ENCODE assay signal across 8 cellular contexts in the genomic region with DNA sequence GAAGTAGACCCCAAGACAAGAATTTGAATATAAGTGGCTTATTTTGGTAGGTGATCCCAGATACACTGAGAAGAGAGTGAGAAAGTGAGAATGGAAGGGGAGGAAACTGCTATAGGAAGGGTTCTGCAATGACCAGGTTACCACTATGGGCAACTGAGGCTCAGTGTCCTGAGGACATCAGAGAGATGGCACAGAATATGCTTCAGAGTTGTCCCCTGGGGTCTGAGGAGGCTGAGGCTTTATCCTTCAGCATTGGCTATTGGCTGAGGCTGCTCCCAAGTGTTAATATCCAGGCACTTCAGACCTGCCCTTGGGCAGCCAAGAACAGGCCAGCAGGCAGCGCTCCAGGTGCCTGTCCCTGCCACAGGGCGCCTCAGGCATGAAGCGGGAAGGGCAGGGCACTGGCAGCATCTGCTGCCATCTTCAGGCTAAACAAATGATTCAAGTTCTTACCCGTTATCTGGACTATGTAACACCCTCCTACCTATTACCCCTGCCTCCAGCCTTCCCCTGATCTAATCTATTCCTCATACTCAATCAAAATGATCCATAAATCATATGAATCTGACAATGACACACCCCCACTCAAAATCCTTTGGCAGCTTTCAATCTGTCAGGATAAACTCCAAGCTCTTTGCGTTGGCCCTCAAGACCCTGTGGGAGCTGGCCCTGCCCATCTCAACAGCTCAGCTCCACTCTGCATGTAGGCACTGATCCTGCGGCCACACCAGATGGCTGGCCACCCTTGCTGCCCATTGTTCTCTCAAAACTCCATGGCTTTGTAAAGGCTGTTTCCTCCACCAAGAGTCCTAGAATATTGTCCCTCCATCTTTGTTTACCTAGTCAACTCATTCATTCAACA. TPM values are rescaled to one million over a fixed set of nuclear protein-coding genes. Genes with fewer than 3 reads are reported as not detected.
A peak's percentile ranks its signal among the peaks of the same experiment; 100 is the strongest.
DNase-seq lines count a peak whose midpoint lies in the region; ATAC-seq and TF ChIP-seq lines count a peak whose summit lies in the region.

No MANE protein-coding gene starts in this region.

- CTCF ChIA-PET in activated CD8-positive, alpha-beta T cell treated with anti-CD3 and anti-CD28 coated beads for 36 hours (lab: Charles Lee) = interaction anchor here (1.7 kb wide), 1 partner anchor 12 kb away, joined by 3 read pairs; no protein-coding TSS in a partner anchor

- no peak overlapping the region for H3K4me3 Mint-ChIP-seq in activated CD8-positive, alpha-beta T cell treated with anti-CD3 and anti-CD28 coated beads for 36 hours

- peaks cover 2% of the 10 kb centered on the region for H3K36me3 Mint-ChIP-seq in activated CD8-positive, alpha-beta T cell treated with anti-CD3 and anti-CD28 coated beads for 36 hours (ENCODE audit: low read depth)

- peak; percentile 30 for TF ChIP-seq CTCF in AG09309 (IDR thresholded peaks at IDR 0.05; ENCODE audit: control insufficient read depth, insufficient read depth, low read depth, low read length, missing control alignments)
- no peak for TF ChIP-seq CTCF in activated CD8-positive, alpha-beta T cell treated with anti-CD3 and anti-CD28 coated beads for 36 hours (IDR thresholded peaks at IDR 0.05)

- intact Hi-C loops in activated CD8-positive, alpha-beta T cell treated with anti-CD3 and anti-CD28 coated beads for 36 hours (cut with micrococcal nuclease) = no loop called here

- peaks cover 4% of the 10 kb centered on the region for H3K9me3 Mint-ChIP-seq in activated CD8-positive, alpha-beta T cell treated with anti-CD3 and anti-CD28 coated beads for 36 hours

- H3K4me3 ChIP-seq in AG09309 (ENCODE audit: control insufficient read depth, low read depth, low read length) = no peak overlapping the region

- no peak overlapping the region for H3K27ac Mint-ChIP-seq in activated CD8-positive, alpha-beta T cell treated with anti-CD3 and anti-CD28 coated beads for 36 hours

- peaks cover 9% of the 10 kb centered on the region for H3K27me3 Mint-ChIP-seq in activated CD8-positive, alpha-beta T cell treated with anti-CD3 and anti-CD28 coated beads for 36 hours

- DNase-seq in AG09309 (ENCODE audit: low read depth) (no peak), HS-27A (ENCODE audit: low read depth) (peak; percentile 11), SHP77 treated with DMSO at 0.1 percent for 48 hours (lab: John Stamatoyannopoulos, UW) (peak; percentile 52), iPS-NIHi7 (ENCODE audit: extremely low spot score) (peak; percentile 21), NCI-H2081 treated with DMSO at 0.1 percent for 48 hours (lab: John Stamatoyannopoulos, UW) (no peak), amniotic stem cell (lab: John Stamatoyannopoulos, UW) (no peak)
- no peak for DNase-seq in activated CD8-positive, alpha-beta T cell treated with anti-CD3 and anti-CD28 coated beads for 36 hours

- no peaks in the 10 kb centered on the region for H3K4me1 Mint-ChIP-seq in activated CD8-positive, alpha-beta T cell treated with anti-CD3 and anti-CD28 coated beads for 36 hours (ENCODE audit: low read depth)

- POLR2A ChIA-PET in activated CD8-positive, alpha-beta T cell treated with anti-CD3 and anti-CD28 coated beads for 36 hours (lab: Charles Lee) = no interaction called here

- ATAC-seq in activated CD8-positive, alpha-beta T cell treated with anti-CD3 and anti-CD28 coated beads for 36 hours = no peak
- ATAC-seq in HG03342 (IDR thresholded peaks at IDR 0.05; ENCODE audit: unreplicated experiment) = no peak

RNA-seq across cellular contexts. Expression of a gene that starts 42.4 kb away (rescaled TPM):
- total RNA-seq in activated CD8-positive, alpha-beta T cell treated with anti-CD3 and anti-CD28 coated beads for 36 hours = 10 to 100 TPM; 15.2 to 16.3 TPM

Comparison
In these comparisons a context has a peak if more than half of its experiments do, and no peak if none do; other contexts are left out.
1. DNase-seq: peak in HS-27A (single experiment), SHP77 treated with DMSO at 0.1 percent for 48 hours (single experiment) and iPS-NIHi7 (single experiment); none in AG09309 (single experiment), activated CD8-positive, alpha-beta T cell treated with anti-CD3 and anti-CD28 coated beads for 36 hours (single experiment), NCI-H2081 treated with DMSO at 0.1 percent for 48 hours (single experiment) and amniotic stem cell (single experiment).